3 cellular contexts compared by ENCODE assay signal in genomic region chr11:63177872-63178271, GRCh38.
TF ChIP-seq lines count a peak whose summit lies in the region.

No MANE protein-coding gene starts in this region.

TF ChIP-seq in A549, 52 proteins besides CTCF, POLR2A, EP300 and RAD21:
- no peak for TF ChIP-seq MYC (IDR thresholded peaks at IDR 0.05; ENCODE audit: borderline replicate concordance, low read length)
- TF ChIP-seq NPAS2 (CRISPR knock-in tag; IDR thresholded peaks at IDR 0.05; ENCODE audit: borderline replicate concordance): no peak
- TF ChIP-seq BHLHE40 (IDR thresholded peaks at IDR 0.05; ENCODE audit: low read depth, low read length): no peak
- TF ChIP-seq MAFK (IDR thresholded peaks at IDR 0.05; ENCODE audit: partially characterized antibody): peak; percentile 34
- no peak for TF ChIP-seq CBX2 (IDR thresholded peaks at IDR 0.05; ENCODE audit: borderline replicate concordance, low read depth)
- no peak for TF ChIP-seq REST (IDR thresholded peaks at IDR 0.05)
- TF ChIP-seq CHD2 (IDR thresholded peaks at IDR 0.05; ENCODE audit: low read length, partially characterized antibody): no peak
- TF ChIP-seq HOXA7 (CRISPR knock-in tag; IDR thresholded peaks at IDR 0.05): no peak
- no peak for TF ChIP-seq ELK1 (IDR thresholded peaks at IDR 0.05; ENCODE audit: low read depth, low read length)

TF ChIP-seq in IMR-90, 13 proteins besides CTCF, POLR2A, EP300 and RAD21:
- TF ChIP-seq MAZ (IDR thresholded peaks at IDR 0.05; ENCODE audit: borderline replicate concordance, low read depth, low read length) (no peak), MAFK (IDR thresholded peaks at IDR 0.05; ENCODE audit: low read depth, low read length) (peak; percentile 20; the same call in 1 of the 2 replicates), MXI1 (IDR thresholded peaks at IDR 0.05; ENCODE audit: borderline replicate concordance, low read depth, low read length) (no peak)

TF ChIP-seq in K562, 482 proteins besides CTCF, POLR2A, EP300 and RAD21:
- no peak for TF ChIP-seq RREB1 (CRISPR knock-in tag; IDR thresholded peaks at IDR 0.05)
- peak; percentile 53 for TF ChIP-seq C11orf30 (IDR thresholded peaks at IDR 0.05; ENCODE audit: low read depth)
- TF ChIP-seq STAT5B (CRISPR knock-in tag; IDR thresholded peaks at IDR 0.05): no peak
- peak; percentile 58; the same call in 1 of the 2 replicates for TF ChIP-seq ZNF316 (IDR thresholded peaks at IDR 0.05)
- TF ChIP-seq MAFF (IDR thresholded peaks at IDR 0.05; ENCODE audit: low read length): 0 out of 2 replicates have a peak, but pooled peaks have one; percentile 11
